In the genomic region with DNA sequence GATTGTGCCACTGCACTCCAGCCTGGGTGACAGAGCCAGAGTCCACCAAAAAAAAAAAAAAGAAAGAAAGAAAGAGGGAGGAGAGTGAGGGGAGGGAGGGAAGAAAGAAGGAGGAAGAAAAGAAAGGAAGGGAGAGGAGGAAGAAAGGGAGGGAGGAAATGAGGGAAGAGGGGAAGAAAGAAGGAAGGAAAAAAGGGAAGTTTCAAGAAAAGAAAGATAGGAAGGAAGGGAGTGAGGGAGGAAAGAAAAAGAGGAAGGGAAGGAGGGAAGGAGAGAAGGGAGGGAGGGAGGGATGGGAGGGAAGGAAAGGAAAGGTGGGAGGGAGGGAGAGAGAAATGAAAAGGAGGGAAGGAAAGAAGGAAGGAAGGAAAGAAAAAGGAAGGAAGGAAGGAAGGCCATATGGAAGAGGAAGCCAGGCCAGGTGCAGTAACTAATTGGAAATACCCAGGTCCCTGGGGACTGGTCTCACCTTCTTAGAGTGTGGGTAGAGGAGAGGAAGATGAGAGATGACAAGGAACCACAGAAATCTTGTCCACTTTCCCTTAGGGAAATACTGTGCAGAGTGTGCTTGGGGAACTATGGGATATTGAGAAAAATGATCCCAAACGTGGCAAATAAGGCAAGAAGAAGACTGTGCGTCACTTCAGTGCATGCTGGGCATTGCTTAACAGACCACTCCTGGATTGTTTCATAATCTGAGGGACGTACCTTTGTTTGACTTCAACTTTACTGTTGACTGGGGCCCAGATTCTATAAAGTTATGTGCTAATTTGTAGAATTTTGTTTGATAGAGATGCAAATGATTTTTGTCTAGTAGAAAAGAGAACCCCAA, we compare ENCODE assay signal across 18 cellular contexts. TPM values are rescaled to one million over a fixed set of nuclear protein-coding genes. Genes with fewer than 3 reads are reported as not detected.
DNase-seq lines count a peak whose midpoint lies in the region; ATAC-seq, FAIRE-seq and TF ChIP-seq lines count a peak whose summit lies in the region.
"Had no signal": no experiment of that assay in that cellular context is flagged by ENCODE, and none has a peak within 500 bp of the region (broad histone marks: within the 10 kb centered on the region; RNA-seq: fewer than 3 reads in every experiment).

No MANE protein-coding gene starts in this region.

- no peak for FAIRE-seq in HepG2 (lab: Jason Lieb, UNC)
- FAIRE-seq: GM12892 had no signal

- DNase-seq in stimulated activated naive CD8-positive, alpha-beta T cell treated with anti-CD3 and anti-CD28 coated beads, Interleukin-15, amount 100 ng/mL, for 72 hours: no peak
- no peak for DNase-seq in stimulated activated naive CD8-positive, alpha-beta T cell treated with anti-CD3 and anti-CD28 coated beads, Interleukin-15, Interleukin-2, amounts not matched to agents 100 U/mL and 50 U/mL, for 24 hours
- DNase-seq in HepG2 (ENCODE audit: low spot score) (no peak), NCI-H187 treated with DMSO at 0.1 percent for 48 hours (lab: John Stamatoyannopoulos, UW) (no peak), glutamatergic neuron (no peak)
- DNase-seq in stimulated activated CD4-positive, alpha-beta T cell treated with anti-CD3 and anti-CD28 coated beads, Interleukin-4, amount 100 ng/mL, for 24 hours: no peak
- DNase-seq: KBM-7, NCI-H1436 treated with DMSO at 0.1 percent for 48 hours, NCI-H226, NCI-H526, Peyer's patch, SHP77 had no signal

- H3K36me3 ChIP-seq in HepG2 (replicated peaks in 1 of 2; ENCODE audit: control insufficient read depth in 1 of 2, insufficient read depth in 2 of 2, low read length in 2 of 2): no peaks in the 10 kb centered on the region
- H3K36me3 ChIP-seq: HAP-1, Peyer's patch had no signal

- H3K4me1 Mint-ChIP-seq in stimulated activated naive CD8-positive, alpha-beta T cell treated with anti-CD3 and anti-CD28 coated beads, Interleukin-15, amount 100 ng/mL, for 72 hours: no peaks in the 10 kb centered on the region
- no peaks in the 10 kb centered on the region for H3K4me1 Mint-ChIP-seq in glutamatergic neuron (ENCODE audit: low read depth, unreplicated experiment)

- no peak overlapping the region for H3K9ac ChIP-seq in HepG2 (ENCODE audit: insufficient read depth, low read depth, low read length)

- no peak overlapping the region for H3K4me3 ChIP-seq in HepG2 (replicated peaks in 1 of 3; ENCODE audit: insufficient read depth in 1 of 3, low read depth in 2 of 3, low read length in 3 of 3)
- H3K4me3 ChIP-seq: HAP-1, Peyer's patch had no signal

- H3K4me3 Mint-ChIP-seq in stimulated activated naive CD8-positive, alpha-beta T cell treated with anti-CD3 and anti-CD28 coated beads, Interleukin-15, amount 100 ng/mL, for 72 hours: no peak overlapping the region
- no peak overlapping the region for H3K4me3 Mint-ChIP-seq in glutamatergic neuron (ENCODE audit: unreplicated experiment)

- H3K79me2 ChIP-seq in HepG2 (ENCODE audit: insufficient read depth, low read length): no peaks in the 10 kb centered on the region

- H3K27me3 Mint-ChIP-seq in stimulated activated naive CD8-positive, alpha-beta T cell treated with anti-CD3 and anti-CD28 coated beads, Interleukin-15, amount 100 ng/mL, for 72 hours: peaks cover 37% of the 10 kb centered on the region
- H3K27me3 Mint-ChIP-seq in glutamatergic neuron (ENCODE audit: unreplicated experiment): peaks cover 2% of the 10 kb centered on the region

- no peak overlapping the region for H2AFZ ChIP-seq in HepG2 (ENCODE audit: low read length)

- no peak for TF ChIP-seq CTCF in HepG2 (CRISPR knock-in tag; IDR thresholded peaks at IDR 0.05)
- no peak for TF ChIP-seq CTCF in glutamatergic neuron (IDR thresholded peaks at IDR 0.05; ENCODE audit: partially characterized antibody, unreplicated experiment)

- H3K9me3 ChIP-seq in HepG2 (ENCODE audit: low read length): no peaks in the 10 kb centered on the region
- H3K9me3 ChIP-seq: HAP-1, Peyer's patch had no signal

- POLR2A ChIA-PET in HepG2 (lab: Yijun Ruan, JAX): no interaction called here

- H3K36me3 Mint-ChIP-seq in glutamatergic neuron (ENCODE audit: unreplicated experiment): no peaks in the 10 kb centered on the region

- H3K4me1 ChIP-seq in HepG2 (ENCODE audit: insufficient read depth, low read length): no peaks in the 10 kb centered on the region
- H3K4me1 ChIP-seq: HAP-1, Peyer's patch had no signal

- H3K4me2 ChIP-seq in HepG2 (ENCODE audit: low read depth, low read length): no peak overlapping the region

- H3K9me3 Mint-ChIP-seq in stimulated activated naive CD8-positive, alpha-beta T cell treated with anti-CD3 and anti-CD28 coated beads, Interleukin-15, amount 100 ng/mL, for 72 hours: no peaks in the 10 kb centered on the region
- H3K9me3 Mint-ChIP-seq in glutamatergic neuron (ENCODE audit: unreplicated experiment): no peaks in the 10 kb centered on the region

- in situ Hi-C loops in HepG2 (cut with HindIII; ENCODE audit: extremely low pct_ligation_motif_present, low pct_unique_long_range_greater_than_20kb): no loop called here

- H3K27ac Mint-ChIP-seq in stimulated activated naive CD8-positive, alpha-beta T cell treated with anti-CD3 and anti-CD28 coated beads, Interleukin-15, amount 100 ng/mL, for 72 hours: peak overlapping the region; percentile 64 to 77
- H3K27ac Mint-ChIP-seq in glutamatergic neuron (ENCODE audit: unreplicated experiment): no peak overlapping the region

- no peak for ATAC-seq in stimulated activated naive CD8-positive, alpha-beta T cell treated with anti-CD3 and anti-CD28 coated beads, Interleukin-15, amount 100 ng/mL, for 72 hours
- no peak for ATAC-seq in stimulated activated naive CD8-positive, alpha-beta T cell treated with anti-CD3 and anti-CD28 coated beads, Interleukin-15, Interleukin-2, amounts not matched to agents 100 U/mL and 50 U/mL, for 24 hours
- peak; percentile 39 for ATAC-seq in HG03354 (IDR thresholded peaks at IDR 0.05; ENCODE audit: poor library complexity, severe bottlenecking, unreplicated experiment)
- ATAC-seq in HepG2: no peak; the same call in 2 of the 3 replicates
- no peak for ATAC-seq in HG02571 (IDR thresholded peaks at IDR 0.05; ENCODE audit: unreplicated experiment)
- ATAC-seq: SK-N-SH treated with all-trans-retinoic acid at 6 μM for 48 hours had no signal

- BruUV-seq in HepG2 (replicated peaks; lab: Mats Ljungman, UMichigan): no TSS peak

- 8% methylated on average over 3 of the region's 3 CpGs for WGBS in HepG2 (ENCODE audit: low lambda C conversion rate)

- no peak for TF ChIP-seq RAD21 in HepG2 (CRISPR knock-in tag; IDR thresholded peaks at IDR 0.05)

- no peak overlapping the region for H3K27ac ChIP-seq in HepG2 (ENCODE audit: extremely low read length, insufficient read depth, low read length)
- H3K27ac ChIP-seq: HL-60, Peyer's patch had no signal

- intact Hi-C loops in HepG2 (cut with micrococcal nuclease; ENCODE audit: unreplicated experiment): no loop called here

- no peak for TF ChIP-seq EP300 in HepG2 (IDR thresholded peaks at IDR 0.05; ENCODE audit: low read depth in 2 of 2, low read length in 2 of 2)
- no peak for TF ChIP-seq EP300 in HepG2 (CRISPR knock-in tag; IDR thresholded peaks at IDR 0.05; ENCODE audit: borderline replicate concordance)

- CTCF ChIA-PET in HepG2 (lab: Yijun Ruan, JAX; ENCODE audit: low intra/inter-chr PET ratio, low total read pairs): no interaction called here

- peaks cover 0 to 2% of the 10 kb centered on the region in 2 experiments; a peak in 1 of 5 replicates for H3K27me3 ChIP-seq in HepG2 (ENCODE audit: control insufficient read depth in 1 of 2, insufficient read depth in 2 of 2, low read length in 2 of 2)
- H3K27me3 ChIP-seq: Peyer's patch had no signal

- no peaks in the 10 kb centered on the region for H4K20me1 ChIP-seq in HepG2 (ENCODE audit: insufficient read depth, low read length)

- no peak for TF ChIP-seq POLR2A in HepG2 (IDR thresholded peaks at IDR 0.05; ENCODE audit: insufficient read depth in 1 of 2, low read depth in 2 of 2, low read length in 2 of 2)

TF ChIP-seq in HepG2, 621 proteins besides CTCF, POLR2A, EP300 and RAD21 (continues in another document):
- no peak for TF ChIP-seq GATAD1 (CRISPR knock-in tag; IDR thresholded peaks at IDR 0.05)
- TF ChIP-seq ZFP36L2 (CRISPR knock-in tag; IDR thresholded peaks at IDR 0.05): no peak
- TF ChIP-seq ZNF629 (CRISPR knock-in tag; conservative IDR thresholded peaks at IDR 0.05): no peak
- no peak for TF ChIP-seq ZBTB38 (CRISPR knock-in tag; IDR thresholded peaks at IDR 0.05)
- no peak for TF ChIP-seq FLYWCH1 (CRISPR knock-in tag; IDR thresholded peaks at IDR 0.05)
- TF ChIP-seq CEBPB (IDR thresholded peaks at IDR 0.05; ENCODE audit: borderline replicate concordance, low read depth, low read length): peak; percentile 36; the same call in 1 of the 2 replicates

RNA-seq across cellular contexts. Expression of gene CSNK2A2, which starts 15.1 kb away (rescaled TPM):
- total RNA-seq in HepG2 (2016; rRNA removed; fragmentation: Illumina TruSeq; extraction: Trizol) (46.4 and 75.8 TPM in 2 replicates), glutamatergic neuron (ENCODE audit: unreplicated experiment) (87.6 TPM)
- 7.9 and 10.0 TPM in 2 replicates for total RNA-seq in HepG2 (2016; cell fraction: cytosol; rRNA removed; fragmentation: Illumina TruSeq; extraction: Trizol; ENCODE audit: low read depth)
- 45.9 and 69.7 TPM in 2 replicates for total RNA-seq in HepG2 (2016; cell fraction: insoluble cytoplasmic fraction; rRNA removed; fragmentation: Illumina TruSeq; extraction: Trizol)
- total RNA-seq in HepG2 (2016; cell fraction: membrane; rRNA removed; fragmentation: Illumina TruSeq; extraction: Trizol): 48.2 and 51.0 TPM in 2 replicates
- 55.1 and 62.2 TPM in 2 replicates for total RNA-seq in HepG2 (2016; cell fraction: nucleus; rRNA removed; fragmentation: Illumina TruSeq; extraction: Trizol)
- polyA plus RNA-seq in HepG2 (2011; rRNA removed): 48.0 and 56.9 TPM in 2 replicates
- 41.5 and 54.0 TPM in 2 replicates for polyA plus RNA-seq in HepG2 (2011; cell fraction: cytosol; rRNA removed)
- 27.7 and 32.7 TPM in 2 replicates for polyA plus RNA-seq in HepG2 (2011; cell fraction: nucleus; rRNA removed)
- polyA plus RNA-seq in HepG2 (2012): 83.1 and 84.5 TPM in 2 replicates
- 16.6 and 17.4 TPM in 2 replicates for polyA plus RNA-seq in HepG2 (2016; cell fraction: cytosol; fragmentation: Illumina TruSeq; extraction: Trizol; ENCODE audit: low read depth)
- 76.7 and 84.0 TPM in 2 replicates for polyA plus RNA-seq in HepG2 (2016; cell fraction: insoluble cytoplasmic fraction; fragmentation: Illumina TruSeq; extraction: Trizol; ENCODE audit: low read depth)
- 43.1 and 47.3 TPM in 2 replicates for polyA plus RNA-seq in HepG2 (2016; cell fraction: membrane; fragmentation: Illumina TruSeq; extraction: Trizol; ENCODE audit: low read depth)
- 77.0 and 77.7 TPM in 2 replicates for polyA plus RNA-seq in HepG2 (2016; cell fraction: nucleus; fragmentation: Illumina TruSeq; extraction: Trizol; ENCODE audit: insufficient read depth, low read depth)
- 80.3 and 103 TPM in 2 replicates for polyA minus RNA-seq in HepG2 (2011; rRNA and poly(A)+ RNA removed; ENCODE audit: low replicate concordance)
- 85.8 and 89.6 TPM in 2 replicates for polyA minus RNA-seq in HepG2 (2011; cell fraction: cytosol; rRNA and poly(A)+ RNA removed)
- polyA minus RNA-seq in HepG2 (2011; cell fraction: nucleus; rRNA and poly(A)+ RNA removed): 57.7 and 65.4 TPM in 2 replicates
